ENCODE assay signal across 16 cellular contexts in the genomic region with DNA sequence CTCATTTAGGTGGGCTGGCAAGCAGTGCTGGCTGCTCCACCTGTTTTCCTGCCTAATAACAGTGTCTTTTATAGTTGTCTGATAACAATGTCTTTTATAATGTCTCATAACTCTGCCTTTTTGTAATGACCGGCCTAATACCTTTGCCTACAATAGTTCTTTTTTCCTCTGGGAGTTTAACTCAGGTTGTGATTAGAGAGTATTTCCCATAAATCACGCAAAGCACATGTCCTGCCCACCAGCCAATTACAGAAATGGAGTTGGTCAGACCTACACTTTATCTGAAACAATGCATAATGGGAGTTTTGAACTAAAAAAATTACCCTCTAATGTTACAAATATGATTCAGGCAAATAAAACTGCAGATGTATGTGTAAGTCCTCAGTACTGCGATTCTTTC.
DNase-seq lines count a peak whose midpoint lies in the region; ATAC-seq, FAIRE-seq and TF ChIP-seq lines count a peak whose summit lies in the region.
"Had no signal": no experiment of that assay in that cellular context is flagged by ENCODE, and none has a peak within 500 bp of the region (broad histone marks: within the 10 kb centered on the region; RNA-seq: fewer than 3 reads in every experiment).

No MANE protein-coding gene starts in this region.

- peaks cover 34% of the 10 kb centered on the region for H4K20me1 ChIP-seq in astrocyte (ENCODE audit: insufficient read depth, low read length)

- H3K4me3 ChIP-seq in astrocyte (ENCODE audit: insufficient read depth, low read depth, low read length) (no peak overlapping the region), mucosa of stomach (ENCODE audit: low read length) (no peak overlapping the region), thoracic aorta (peak overlapping the region; percentile 45)
- H3K4me3 ChIP-seq: body of pancreas, ovary had no signal

- no peak for DNase-seq in HEK293T (ENCODE audit: extremely low spot score)
- DNase-seq in astrocyte (ENCODE audit: low read depth): no peak
- no peak for DNase-seq in thoracic aorta (ENCODE audit: low spot score)
- DNase-seq in RKO (ENCODE audit: low spot score): no peak
- no peak for DNase-seq in NCI-H82 treated with DMSO at 0.1 percent for 48 hours (lab: John Stamatoyannopoulos, UW; ENCODE audit: unreplicated experiment)
- no peak for DNase-seq in NCI-H1694 treated with DMSO at 0.1 percent for 48 hours (lab: John Stamatoyannopoulos, UW)
- DNase-seq: activated CD4-positive, alpha-beta memory T cell treated with anti-CD3 and anti-CD28 coated beads for 36 hours; NCI-H2029 treated with DMSO at 0.1 percent for 48 hours; stimulated activated CD8-positive, alpha-beta memory T cell treated with anti-CD3 and anti-CD28 coated beads, Interleukin-4, amount 100 ng/mL, for 48 hours; T1000 had no signal

- H3K27me3 ChIP-seq in astrocyte (ENCODE audit: insufficient read depth, low read length) (no peaks in the 10 kb centered on the region), mucosa of stomach (ENCODE audit: control insufficient read depth, insufficient read depth, low read length) (no peaks in the 10 kb centered on the region), thoracic aorta (replicated peaks; ENCODE audit: insufficient read depth) (no peaks in the 10 kb centered on the region)
- H3K27me3 ChIP-seq: body of pancreas, ovary had no signal

- peak overlapping the region; percentile 94 for H3K27ac Mint-ChIP-seq in astrocyte (ENCODE audit: unreplicated experiment)
- H3K27ac Mint-ChIP-seq: activated CD4-positive, alpha-beta memory T cell treated with anti-CD3 and anti-CD28 coated beads for 36 hours had no signal

- no peak overlapping the region for H2AFZ ChIP-seq in astrocyte (ENCODE audit: low read depth, low read length)

- ATAC-seq in thoracic aorta (ENCODE audit: insufficient number of reproducible peaks, low FRiP score, low read depth) (no peak), HG03457 (IDR thresholded peaks at IDR 0.05; ENCODE audit: unreplicated experiment) (no peak)
- ATAC-seq: body of pancreas, Right ventricle myocardium inferior had no signal

- H3K36me3 ChIP-seq in astrocyte (ENCODE audit: insufficient read depth, low read length) (no peaks in the 10 kb centered on the region), mucosa of stomach (ENCODE audit: control insufficient read depth, insufficient read depth, low read length) (no peaks in the 10 kb centered on the region), thoracic aorta (no peaks in the 10 kb centered on the region)
- H3K36me3 ChIP-seq: ovary had no signal

- peaks cover 1% of the 10 kb centered on the region for H3K9me3 Mint-ChIP-seq in astrocyte (ENCODE audit: unreplicated experiment)
- H3K9me3 Mint-ChIP-seq: activated CD4-positive, alpha-beta memory T cell treated with anti-CD3 and anti-CD28 coated beads for 36 hours had no signal

- no peaks in the 10 kb centered on the region for H3K36me3 Mint-ChIP-seq in astrocyte (ENCODE audit: low read depth, unreplicated experiment)
- H3K36me3 Mint-ChIP-seq: activated CD4-positive, alpha-beta memory T cell treated with anti-CD3 and anti-CD28 coated beads for 36 hours had no signal

- no peak for FAIRE-seq in astrocyte (lab: Jason Lieb, UNC)
- FAIRE-seq: H1 had no signal

- H3K27me3 Mint-ChIP-seq in astrocyte (ENCODE audit: low read depth, unreplicated experiment): no peaks in the 10 kb centered on the region

- TF ChIP-seq CTCF in astrocyte (IDR thresholded peaks at IDR 0.05; ENCODE audit: insufficient read depth, low read depth, low read length): no peak
- TF ChIP-seq CTCF in thoracic aorta (IDR thresholded peaks at IDR 0.05): no peak

- H3K27ac ChIP-seq in astrocyte (ENCODE audit: low read depth, low read length) (no peak overlapping the region), thoracic aorta (peak overlapping the region; percentile 47 to 60)

- H3K4me2 ChIP-seq in astrocyte (ENCODE audit: low read length): no peak overlapping the region

- H3K9me3 ChIP-seq in astrocyte (ENCODE audit: insufficient read depth, low read depth, low read length): no peaks in the 10 kb centered on the region
- H3K9me3 ChIP-seq in mucosa of stomach (ENCODE audit: control insufficient read depth, low read length): no peaks in the 10 kb centered on the region
- no peaks in the 10 kb centered on the region for H3K9me3 ChIP-seq in thoracic aorta
- H3K9me3 ChIP-seq: body of pancreas, ovary had no signal

- POLR2A ChIA-PET in HEK293T (lab: Yijun Ruan, JAX): no interaction called here

- H3K4me1 Mint-ChIP-seq in astrocyte (ENCODE audit: low read depth, unreplicated experiment): peaks cover 66% of the 10 kb centered on the region

- H3K4me1 ChIP-seq in astrocyte (ENCODE audit: insufficient read depth, low read length) (peaks cover 15% of the 10 kb centered on the region), mucosa of stomach (ENCODE audit: control insufficient read depth, insufficient read depth, low read length) (peaks cover 42% of the 10 kb centered on the region), thoracic aorta (ENCODE audit: control insufficient read depth in 1 of 2, low read depth in 2 of 2) (peaks cover 10 to 47% of the 10 kb centered on the region in 2 donors)

- no peak overlapping the region for H3K4me3 Mint-ChIP-seq in astrocyte (ENCODE audit: unreplicated experiment)
- H3K4me3 Mint-ChIP-seq: activated CD4-positive, alpha-beta memory T cell treated with anti-CD3 and anti-CD28 coated beads for 36 hours had no signal

- CTCF ChIA-PET in HEK293T (lab: Yijun Ruan, JAX): no interaction called here

- no peaks in the 10 kb centered on the region for H3K79me2 ChIP-seq in astrocyte (ENCODE audit: insufficient read depth, low read length)

- H3K9ac ChIP-seq in astrocyte (ENCODE audit: low read length) (no peak overlapping the region), mucosa of stomach (ENCODE audit: low read length) (peak overlapping the region; percentile 18)

TF ChIP-seq in HEK293T, 16 proteins besides CTCF, POLR2A, EP300 and RAD21:
- TF ChIP-seq ZNF384 (IDR thresholded peaks at IDR 0.05) (no peak), PKNOX1 (IDR thresholded peaks at IDR 0.05) (peak; percentile 79)
